ENCODE assay signal across 9 cellular contexts in genomic region chr6:132715204-132715603, GRCh38. TPM values are rescaled to one million over a fixed set of nuclear protein-coding genes. Genes with fewer than 3 reads are reported as not detected.
DNase-seq lines count a peak whose midpoint lies in the region; ATAC-seq lines count a peak whose summit lies in the region.
"Had no signal": no experiment of that assay in that cellular context is flagged by ENCODE, and none has a peak within 500 bp of the region (broad histone marks: within the 10 kb centered on the region; RNA-seq: fewer than 3 reads in every experiment).

No MANE protein-coding gene starts in this region.

- peak; percentile 50 for ATAC-seq in sciatic nerve
- ATAC-seq: stimulated activated naive B cell treated with anti-CD40 and anti-IgM and Interleukin-4, amounts not matched to agents 10 μg/mL and 1 μg/mL and 100 μg/mL, for 72 hours had no signal

- in situ Hi-C loops in SK-MEL-5 (cut with HindIII; ENCODE audit: low pct_unique_long_range_greater_than_20kb, low sequenced_read_pairs), result no loop called here

- intact Hi-C loops in head of caudate nucleus (cut with DNase I), result loop anchor here (5.0 kb wide), 1 partner anchor 183 kb away; no protein-coding TSS in a partner anchor
- intact Hi-C loops in sciatic nerve (cut with DNase I), result no loop called here

- DNase-seq in HCEC 1CT (peak; percentile 79), SK-MEL-5 (ENCODE audit: low read depth, low spot score) (peak; percentile 90), head of caudate nucleus (peak; percentile 9 to 87 (median 70)), sciatic nerve (ENCODE audit: low spot score) (no peak), NCI-H1694 treated with DMSO at 0.1 percent for 48 hours (lab: John Stamatoyannopoulos, UW) (no peak), NCI-H446 treated with DMSO at 0.1 percent for 48 hours (lab: John Stamatoyannopoulos, UW) (no peak)
- DNase-seq in stimulated activated CD4-positive, alpha-beta T cell treated with anti-CD3 and anti-CD28 coated beads, Interleukin-4, amount 100 ng/mL, for 24 hours, result no peak
- DNase-seq in activated CD8-positive, alpha-beta memory T cell treated with anti-CD3 and anti-CD28 coated beads, Interleukin-2, amount 50 U/mL, for 4 hours, result no peak
- DNase-seq: stimulated activated naive B cell treated with anti-CD40 and anti-IgM and Interleukin-4, amounts not matched to agents 10 μg/mL and 1 μg/mL and 100 μg/mL, for 72 hours had no signal

RNA-seq across cellular contexts. Expression of gene VNN1, which starts 1.3 kb away (rescaled TPM):
- not detected in 2 replicates for total RNA-seq in SK-MEL-5 (2014; rRNA removed; shearing (Covaris generic))
- polyA plus RNA-seq in SK-MEL-5 (2015; cell fraction: cytosol; rRNA removed), result not detected in 2 replicates
- polyA plus RNA-seq in SK-MEL-5 (2015; cell fraction: nucleus; rRNA removed), result not detected in 2 replicates
- 1.2 TPM for total RNA-seq in sciatic nerve

RNA-seq across cellular contexts. Expression of gene VNN2, which starts 42.5 kb away (rescaled TPM):
- total RNA-seq in SK-MEL-5 (2014; rRNA removed; shearing (Covaris generic)), result 0.08 and 0.34 TPM in 2 replicates
- polyA plus RNA-seq in SK-MEL-5 (2015; cell fraction: cytosol; rRNA removed), result 0.49 and 0.75 TPM in 2 replicates
- 0.60 and 2.1 TPM in 2 replicates for polyA plus RNA-seq in SK-MEL-5 (2015; cell fraction: nucleus; rRNA removed)
- 9.2 TPM for total RNA-seq in sciatic nerve

RNA-seq across cellular contexts. Expression of gene TAAR1, which starts 56.2 kb away (rescaled TPM):
- not detected in 2 replicates for total RNA-seq in SK-MEL-5 (2014; rRNA removed; shearing (Covaris generic))
- polyA plus RNA-seq in SK-MEL-5 (2015; cell fraction: cytosol; rRNA removed), result not detected in 2 replicates
- not detected in 2 replicates for polyA plus RNA-seq in SK-MEL-5 (2015; cell fraction: nucleus; rRNA removed)
- total RNA-seq in sciatic nerve, result not detected

Comparison
In these comparisons a context has a peak if more than half of its experiments do, and no peak if none do; other contexts are left out.
1. DNase-seq: peak in HCEC 1CT (single experiment), SK-MEL-5 (single experiment) and head of caudate nucleus (42 of 42); none in sciatic nerve (single experiment), stimulated activated CD4-positive, alpha-beta T cell treated with anti-CD3 and anti-CD28 coated beads, Interleukin-4, amount 100 ng/mL, for 24 hours (single experiment), NCI-H1694 treated with DMSO at 0.1 percent for 48 hours (single experiment), NCI-H446 treated with DMSO at 0.1 percent for 48 hours (single experiment) and activated CD8-positive, alpha-beta memory T cell treated with anti-CD3 and anti-CD28 coated beads, Interleukin-2, amount 50 U/mL, for 4 hours (single experiment).